10 cellular contexts compared by ENCODE assay signal in the genomic region with DNA sequence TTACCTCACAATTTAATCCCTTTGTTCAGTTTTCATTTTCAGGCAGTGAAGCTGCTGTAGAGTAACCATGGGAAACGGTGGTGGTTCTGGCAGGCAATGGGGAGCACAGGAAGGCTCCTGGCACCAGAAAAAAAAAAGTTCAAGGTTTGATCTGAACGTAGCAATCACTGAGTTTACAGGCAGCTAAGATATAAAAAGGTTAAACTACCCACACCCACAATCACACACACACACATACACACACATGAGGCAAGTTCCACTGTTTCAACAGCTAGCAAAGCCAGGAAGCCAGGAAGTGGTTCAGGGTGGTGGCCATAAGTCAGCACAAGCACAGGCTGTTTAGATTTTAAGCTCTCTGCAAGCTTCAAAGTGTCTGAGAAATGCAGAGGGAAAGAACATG. TPM values are rescaled to one million over a fixed set of nuclear protein-coding genes. Genes with fewer than 3 reads are reported as not detected.
DNase-seq lines count a peak whose midpoint lies in the region; ATAC-seq, FAIRE-seq and TF ChIP-seq lines count a peak whose summit lies in the region.
"Had no signal": no experiment of that assay in that cellular context is flagged by ENCODE, and none has a peak within 500 bp of the region (broad histone marks: within the 10 kb centered on the region; RNA-seq: fewer than 3 reads in every experiment).

A gene (minus strand): TSS at position 166 of the 400 bp plus-strand sequence. CDS start 5,403 bp downstream, outside the sequence.

- H3K27me3 ChIP-seq in esophagus squamous epithelium, result no peaks in the 10 kb centered on the region
- H3K27me3 ChIP-seq: adrenal gland had no signal

- no peaks in the 10 kb centered on the region for H3K36me3 ChIP-seq in esophagus squamous epithelium
- H3K36me3 ChIP-seq: adrenal gland had no signal

- DNase-seq in DMS153 (lab: John Stamatoyannopoulos, UW) (peak; percentile 13), DMS153 treated with DMSO at 0.1 percent for 48 hours (lab: John Stamatoyannopoulos, UW; ENCODE audit: unreplicated experiment) (no peak), activated T-helper 1 cell treated with Interleukin-2 at 50 U/mL for 16 hours (ENCODE audit: low read depth) (peak; percentile 11), left ventricle myocardium superior (peak; percentile 18), GM12892 (ENCODE audit: insufficient read length) (no peak), esophagus squamous epithelium (lab: John Stamatoyannopoulos, UW) (no peak)
- DNase-seq in stimulated activated CD8-positive, alpha-beta memory T cell treated with anti-CD3 and anti-CD28 coated beads, Interleukin-7, amount 100 ng/mL, for 4 hours (ENCODE audit: low read depth in 2 of 2), result peak; percentile 7 to 14

- TF ChIP-seq POLR2A in GM12892 (IDR thresholded peaks at IDR 0.05; ENCODE audit: low read depth, low read length) (no peak), esophagus squamous epithelium (IDR thresholded peaks at IDR 0.05) (no peak)

- no peaks in the 10 kb centered on the region for H3K9me3 ChIP-seq in esophagus squamous epithelium
- H3K9me3 ChIP-seq: adrenal gland had no signal

- no peak for FAIRE-seq in GM12892 (lab: Jason Lieb, UNC)

- no peak within 1 kb of the TSS for H3K4me3 ChIP-seq in esophagus squamous epithelium
- H3K4me3 ChIP-seq: adrenal gland had no signal

- H3K4me1 ChIP-seq in esophagus squamous epithelium, result peaks cover 0 to 22% (median 4%) of the 10 kb centered on the region in 3 donors

- H3K27ac ChIP-seq in esophagus squamous epithelium, result peak within 1 kb of the TSS in 2 of 4 donors; percentile 21 to 38
- H3K27ac ChIP-seq: 22Rv1 had no signal

- intact Hi-C loops in left ventricle myocardium superior (cut with micrococcal nuclease), result no loop called here
- intact Hi-C loops in esophagus squamous epithelium (cut with DNase I), result no loop called here

- ATAC-seq in left ventricle myocardium superior (peak; percentile 67), HG02798 (IDR thresholded peaks at IDR 0.05; ENCODE audit: poor library complexity, unreplicated experiment) (no peak)

- no peak for TF ChIP-seq CTCF in esophagus squamous epithelium (IDR thresholded peaks at IDR 0.05)

- 0 to 11% methylated on average over 2 of the region's 2 CpGs for WGBS in esophagus squamous epithelium, 2 donors

RNA-seq across cellular contexts. Expression of the gene that starts here (rescaled TPM):
- 0.57 TPM for total RNA-seq in left ventricle myocardium superior
- 0.04 TPM for polyA plus RNA-seq in GM12892 (2012; ENCODE audit: missing spikeins)
- total RNA-seq in esophagus squamous epithelium, result 1 to 10 TPM in 2 of 4 donors, under 1 TPM in 2; 0.57 to 1.7 (median 1.0) TPM

Comparison
In these comparisons a context has a peak if more than half of its experiments do, and no peak if none do; other contexts are left out.
1. DNase-seq: peak in DMS153 (single experiment), activated T-helper 1 cell treated with Interleukin-2 at 50 U/mL for 16 hours (single experiment) and stimulated activated CD8-positive, alpha-beta memory T cell treated with anti-CD3 and anti-CD28 coated beads, Interleukin-7, amount 100 ng/mL, for 4 hours (2 of 2); none in DMS153 treated with DMSO at 0.1 percent for 48 hours (single experiment), GM12892 (single experiment) and esophagus squamous epithelium (single experiment).
2. Peak in DNase-seq and ATAC-seq in left ventricle myocardium superior; RNA of the gene not detected or under 1 TPM.